ENCODE assay signal across 25 cellular contexts in genomic region chr9:119795395-119795794, GRCh38.
"Had no signal": no experiment of that assay in that cellular context is flagged by ENCODE, and none has a peak within 500 bp of the region (broad histone marks: within the 10 kb centered on the region; RNA-seq: fewer than 3 reads in every experiment).

No MANE protein-coding gene starts in this region.

- ATAC-seq: activated CD4-positive, alpha-beta T cell treated with anti-CD3 and anti-CD28 coated beads for 36 hours; activated CD8-positive, alpha-beta T cell treated with anti-CD3 and anti-CD28 coated beads for 36 hours; activated T-cell treated with anti-CD3 and anti-CD28 coated beads, Interleukin-2, amount 50 U/mL, for 72 hours; T-helper 17 cell had no signal

- DNase-seq: activated CD4-positive, alpha-beta T cell treated with anti-CD3 and anti-CD28 coated beads for 36 hours; activated CD4-positive, alpha-beta T cell treated with anti-CD3 and anti-CD28 coated beads, Interleukin-2, amount 50 U/mL, for 1 hour; activated CD8-positive, alpha-beta memory T cell treated with anti-CD3 and anti-CD28 coated beads, Interleukin-2, amount 50 U/mL, for 4 hours; activated CD8-positive, alpha-beta T cell treated with anti-CD3 and anti-CD28 coated beads for 36 hours; activated gamma-delta T cell treated with Interleukin-2 at 50 U/mL for 16 hours; activated naive CD4-positive, alpha-beta T cell treated with anti-CD3 and anti-CD28 coated beads, Interleukin-2, amount 10 ng/mL, durations not matched to agents 7 days and 5 days; activated naive CD8-positive, alpha-beta T cell treated with anti-CD3 and anti-CD28 coated beads for 36 hours; activated T-cell treated with anti-CD3 and anti-CD28 coated beads, Interleukin-2, amount 50 U/mL, for 72 hours; brain microvascular endothelial cell; cerebellar nuclear complex; NCI-H1092 treated with DMSO at 0.1 percent for 48 hours; NCI-H1417 treated with DMSO at 0.1 percent for 48 hours; NCI-H1694; NCI-H2029; NCI-H2107; NCI-H345; NCI-H510A; NCI-H526 treated with DMSO at 0.1 percent for 48 hours; SIG-M5; T-helper 17 cell; T-helper 9 cell; WERI-Rb-1 had no signal

- FAIRE-seq: colon had no signal

- H3K27me3 ChIP-seq: brain microvascular endothelial cell, cardiac muscle cell had no signal

- H3K9me3 Mint-ChIP-seq: activated CD8-positive, alpha-beta T cell treated with anti-CD3 and anti-CD28 coated beads for 36 hours; activated naive CD4-positive, alpha-beta T cell treated with anti-CD3 and anti-CD28 coated beads, Interleukin-2, amount 10 ng/mL, durations not matched to agents 7 days and 5 days; activated naive CD8-positive, alpha-beta T cell treated with anti-CD3 and anti-CD28 coated beads for 36 hours; activated T-helper 2 cell treated with anti-CD3 and anti-CD28 coated beads, Interferon-gamma antibody, Interleukin-2, Interleukin-4, amounts not matched to agents 10 μg/mL and 5 μg/mL and 100 μg/mL, durations not matched to agents 14 hours and 24 hours and 36 hours had no signal

- H3K27ac Mint-ChIP-seq: activated CD4-positive, alpha-beta T cell treated with anti-CD3 and anti-CD28 coated beads for 36 hours; activated CD8-positive, alpha-beta T cell treated with anti-CD3 and anti-CD28 coated beads for 36 hours; activated naive CD4-positive, alpha-beta T cell treated with anti-CD3 and anti-CD28 coated beads, Interleukin-2, amount 10 ng/mL, durations not matched to agents 7 days and 5 days; activated naive CD8-positive, alpha-beta T cell treated with anti-CD3 and anti-CD28 coated beads for 36 hours; activated T-cell treated with anti-CD3 and anti-CD28 coated beads, Interleukin-2, amount 50 U/mL, for 72 hours; activated T-helper 2 cell treated with anti-CD3 and anti-CD28 coated beads, Interferon-gamma antibody, Interleukin-2, Interleukin-4, amounts not matched to agents 10 μg/mL and 5 μg/mL and 100 μg/mL, durations not matched to agents 14 hours and 24 hours and 36 hours; T-helper 17 cell had no signal

- H3K4me3 Mint-ChIP-seq: activated CD4-positive, alpha-beta T cell treated with anti-CD3 and anti-CD28 coated beads for 36 hours; activated CD8-positive, alpha-beta T cell treated with anti-CD3 and anti-CD28 coated beads for 36 hours; activated naive CD4-positive, alpha-beta T cell treated with anti-CD3 and anti-CD28 coated beads, Interleukin-2, amount 10 ng/mL, durations not matched to agents 7 days and 5 days; activated naive CD8-positive, alpha-beta T cell treated with anti-CD3 and anti-CD28 coated beads for 36 hours; activated T-cell treated with anti-CD3 and anti-CD28 coated beads, Interleukin-2, amount 50 U/mL, for 72 hours; T-helper 17 cell had no signal

- H3K36me3 Mint-ChIP-seq: activated naive CD4-positive, alpha-beta T cell treated with anti-CD3 and anti-CD28 coated beads, Interleukin-2, amount 10 ng/mL, durations not matched to agents 7 days and 5 days; activated naive CD8-positive, alpha-beta T cell treated with anti-CD3 and anti-CD28 coated beads for 36 hours had no signal

- H3K36me3 ChIP-seq: brain microvascular endothelial cell, cardiac muscle cell, WERI-Rb-1 had no signal

- H3K4me3 ChIP-seq: cardiac muscle cell had no signal

- H3K4me1 Mint-ChIP-seq: activated CD4-positive, alpha-beta T cell treated with anti-CD3 and anti-CD28 coated beads for 36 hours; activated naive CD4-positive, alpha-beta T cell treated with anti-CD3 and anti-CD28 coated beads, Interleukin-2, amount 10 ng/mL, durations not matched to agents 7 days and 5 days; activated naive CD8-positive, alpha-beta T cell treated with anti-CD3 and anti-CD28 coated beads for 36 hours; T-helper 17 cell had no signal

- H3K27me3 Mint-ChIP-seq: activated naive CD4-positive, alpha-beta T cell treated with anti-CD3 and anti-CD28 coated beads, Interleukin-2, amount 10 ng/mL, durations not matched to agents 7 days and 5 days; activated naive CD8-positive, alpha-beta T cell treated with anti-CD3 and anti-CD28 coated beads for 36 hours; T-helper 17 cell had no signal
